Comparison of ENCODE assay signal across 8 cellular contexts in genomic region chr2:231648579-231649174, GRCh38. TPM values are rescaled to one million over a fixed set of nuclear protein-coding genes. Genes with fewer than 3 reads are reported as not detected.
DNase-seq lines count a peak whose midpoint lies in the region; ATAC-seq and TF ChIP-seq lines count a peak whose summit lies in the region.

No MANE protein-coding gene starts in this region.

- no peaks in the 10 kb centered on the region for H3K36me3 ChIP-seq in smooth muscle cell (ENCODE audit: low read depth)

- H3K27me3 ChIP-seq in smooth muscle cell (ENCODE audit: low read depth) = no peaks in the 10 kb centered on the region

- ATAC-seq in HG03103 (IDR thresholded peaks at IDR 0.05; ENCODE audit: low read depth, unreplicated experiment) (peak; percentile 52), left cardiac atrium (peak; percentile 67 to 76), GM18858 (IDR thresholded peaks at IDR 0.05; ENCODE audit: unreplicated experiment) (no peak)

- no peak overlapping the region for H3K4me3 ChIP-seq in smooth muscle cell

- no peaks in the 10 kb centered on the region for H4K20me1 ChIP-seq in smooth muscle cell (ENCODE audit: low read depth)

- peaks cover 7% of the 10 kb centered on the region for H3K4me1 ChIP-seq in smooth muscle cell (ENCODE audit: low read depth)

- no peak overlapping the region for H3K27ac ChIP-seq in smooth muscle cell (ENCODE audit: low read depth)

- H3K4me2 ChIP-seq in smooth muscle cell = no peak overlapping the region

- 75% methylated on average over 9 of the region's 9 CpGs for WGBS in smooth muscle cell (ENCODE audit: low lambda C conversion rate)

- no peaks in the 10 kb centered on the region for H3F3A ChIP-seq in smooth muscle cell (ENCODE audit: low read depth)

- no peak overlapping the region for H2AFZ ChIP-seq in smooth muscle cell (ENCODE audit: low read depth)

- no peaks in the 10 kb centered on the region for H3K9me3 ChIP-seq in smooth muscle cell (replicated peaks; ENCODE audit: low read depth)

- H3K9ac ChIP-seq in smooth muscle cell (ENCODE audit: low read depth) = no peak overlapping the region

- TF ChIP-seq CTCF in smooth muscle cell (IDR thresholded peaks at IDR 0.05; ENCODE audit: borderline replicate concordance, insufficient read depth, poor library complexity, severe bottlenecking) = peak; percentile 57

- DNase-seq in ELR (ENCODE audit: low read depth) (peak; percentile 67), RKO (ENCODE audit: low spot score) (peak; percentile 70), left cardiac atrium (peak; percentile 59), smooth muscle cell (lab: John Stamatoyannopoulos, UW; ENCODE audit: unreplicated experiment) (peak; percentile 17), occipital lobe (lab: John Stamatoyannopoulos, UW) (no peak)
- peak; percentile 59 for DNase-seq in activated naive CD4-positive, alpha-beta T cell treated with Interleukin-2 at 50 U/mL for 16 hours

- intact Hi-C loops in left cardiac atrium (cut with DNase I) = loop anchor here in 1 of 2 donors (2.0 kb wide), 1 partner anchor 26 kb away; no protein-coding TSS in a partner anchor

- no peaks in the 10 kb centered on the region for H3K79me2 ChIP-seq in smooth muscle cell (ENCODE audit: low read depth)

RNA-seq across cellular contexts. Expression of gene TEX44, which starts 56.0 kb away (rescaled TPM):
- total RNA-seq in left cardiac atrium (not detected), smooth muscle cell (not detected in 2 replicates), occipital lobe (not detected)
- not detected in 2 replicates for polyA plus RNA-seq in smooth muscle cell

RNA-seq across cellular contexts. Expression of gene PTMA, which starts 59.6 kb away (rescaled TPM):
- total RNA-seq in left cardiac atrium (100 to 1,000 TPM; 343 to 402 TPM), smooth muscle cell (576 and 655 TPM in 2 replicates), occipital lobe (647 TPM)
- polyA plus RNA-seq in smooth muscle cell = 615 and 653 TPM in 2 replicates
